8 cellular contexts compared by ENCODE assay signal in the genomic region with DNA sequence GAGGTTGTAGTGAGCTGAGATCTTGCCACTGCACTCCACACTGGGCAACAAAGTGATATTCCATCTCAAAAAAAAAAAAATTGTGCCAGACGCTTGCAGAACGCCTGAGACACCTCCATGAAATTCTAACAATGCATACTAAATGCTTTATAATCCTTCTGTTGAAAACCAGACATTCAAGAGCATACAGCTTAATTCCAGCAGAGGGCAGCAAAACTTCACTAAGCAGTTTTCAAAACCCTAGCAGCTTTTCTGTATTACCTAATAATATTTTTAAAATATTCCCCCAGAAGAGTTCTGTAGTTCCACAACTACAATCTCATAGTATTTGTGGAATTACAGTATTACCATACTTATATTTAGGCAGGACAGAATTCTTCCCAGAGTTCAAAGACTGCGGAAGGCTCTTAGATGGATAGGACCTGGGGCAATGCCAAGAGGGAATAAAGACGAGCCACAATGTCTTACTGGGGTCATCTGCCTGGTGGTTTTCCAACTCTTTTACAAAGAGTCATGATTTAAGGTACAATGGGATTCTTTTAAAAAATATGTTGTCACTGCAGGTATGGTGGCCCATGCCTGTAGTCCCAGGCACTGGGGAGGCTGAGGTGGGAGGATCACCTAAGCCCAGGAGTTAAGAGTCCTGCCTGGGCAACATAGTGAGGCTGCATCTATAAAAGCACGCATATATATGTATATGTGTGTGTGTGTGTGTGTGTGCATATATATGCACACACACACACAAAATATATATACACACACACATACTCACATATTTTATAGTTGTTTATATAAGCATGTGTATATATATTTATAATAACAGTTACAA. TPM values are rescaled to one million over a fixed set of nuclear protein-coding genes. Genes with fewer than 3 reads are reported as not detected.
DNase-seq lines count a peak whose midpoint lies in the region; ATAC-seq and TF ChIP-seq lines count a peak whose summit lies in the region.

No MANE protein-coding gene starts in this region.

- no peak overlapping the region for H3K27ac ChIP-seq in SK-N-SH (ENCODE audit: low read depth in 2 of 2, low read length in 1 of 2)

- H3K9ac ChIP-seq in SK-N-SH: no peak overlapping the region

- no peak for TF ChIP-seq EP300 in SK-N-SH (IDR thresholded peaks at IDR 0.05; ENCODE audit: borderline replicate concordance in 1 of 2, low read depth in 1 of 2, low read length in 1 of 2)

- DNase-seq in activated T-cell treated with anti-CD3 and anti-CD28 coated beads for 24 hours (ENCODE audit: low read depth) (peak; percentile 27), MV-4-11 (lab: John Stamatoyannopoulos, UW) (peak; percentile 64), SK-N-SH (peak; percentile 57), kidney tubule cell (ENCODE audit: low spot score) (peak; percentile 74), cortex of kidney (lab: John Stamatoyannopoulos, UW) (no peak)
- DNase-seq in activated T-cell treated with anti-CD3 and anti-CD28 coated beads, Interleukin-2, amount 50 U/mL, for 48 hours: no peak
- DNase-seq in central memory CD8-positive, alpha-beta T cell (ENCODE audit: low spot score in 2 of 2): peak in 1 of 2 donors; percentile 57
- peak; percentile 24 for DNase-seq in stimulated activated naive B cell treated with anti-CD40 and anti-IgM and Interleukin-4, amounts not matched to agents 10 μg/mL and 1 μg/mL and 100 μg/mL, for 72 hours

- no peaks in the 10 kb centered on the region for H3K9me2 ChIP-seq in SK-N-SH

- no peak overlapping the region for H3K4me3 Mint-ChIP-seq in central memory CD8-positive, alpha-beta T cell
- no peak overlapping the region for H3K4me3 Mint-ChIP-seq in stimulated activated naive B cell treated with anti-CD40 and anti-IgM and Interleukin-4, amounts not matched to agents 10 μg/mL and 1 μg/mL and 100 μg/mL, for 72 hours

- ATAC-seq in central memory CD8-positive, alpha-beta T cell (replicated peaks; ENCODE audit: extremely low read depth, poor library complexity, severe bottlenecking): peak; percentile 52
- ATAC-seq in stimulated activated naive B cell treated with anti-CD40 and anti-IgM and Interleukin-4, amounts not matched to agents 10 μg/mL and 1 μg/mL and 100 μg/mL, for 72 hours (replicated peaks): peak; percentile 60 to 64

- peaks cover 2% of the 10 kb centered on the region for H3K36me3 Mint-ChIP-seq in central memory CD8-positive, alpha-beta T cell (ENCODE audit: insufficient read depth)
- no peaks in the 10 kb centered on the region for H3K36me3 Mint-ChIP-seq in stimulated activated naive B cell treated with anti-CD40 and anti-IgM and Interleukin-4, amounts not matched to agents 10 μg/mL and 1 μg/mL and 100 μg/mL, for 72 hours

- no peaks in the 10 kb centered on the region for H3K27me3 Mint-ChIP-seq in central memory CD8-positive, alpha-beta T cell
- H3K27me3 Mint-ChIP-seq in stimulated activated naive B cell treated with anti-CD40 and anti-IgM and Interleukin-4, amounts not matched to agents 10 μg/mL and 1 μg/mL and 100 μg/mL, for 72 hours: no peaks in the 10 kb centered on the region

- no peaks in the 10 kb centered on the region for H3K36me3 ChIP-seq in SK-N-SH (replicated peaks in 1 of 2; ENCODE audit: control insufficient read depth in 1 of 2, insufficient read depth in 2 of 2, low read length in 1 of 2)

- H3F3A ChIP-seq in SK-N-SH (replicated peaks; ENCODE audit: insufficient read depth): no peaks in the 10 kb centered on the region

- peak; percentile 96 for TF ChIP-seq RAD21 in SK-N-SH (IDR thresholded peaks at IDR 0.05; ENCODE audit: low read length)

- H3K4me1 ChIP-seq in SK-N-SH (ENCODE audit: control insufficient read depth in 1 of 2, insufficient read depth in 2 of 2, low read depth in 1 of 2, low read length in 1 of 2): no peaks in the 10 kb centered on the region

- no peak overlapping the region for H3K27ac Mint-ChIP-seq in central memory CD8-positive, alpha-beta T cell (ENCODE audit: low read depth)
- no peak overlapping the region for H3K27ac Mint-ChIP-seq in stimulated activated naive B cell treated with anti-CD40 and anti-IgM and Interleukin-4, amounts not matched to agents 10 μg/mL and 1 μg/mL and 100 μg/mL, for 72 hours

- peaks cover 21% of the 10 kb centered on the region for H3K4me1 Mint-ChIP-seq in central memory CD8-positive, alpha-beta T cell
- peaks cover 3 to 13% of the 10 kb centered on the region in 2 donors for H3K4me1 Mint-ChIP-seq in stimulated activated naive B cell treated with anti-CD40 and anti-IgM and Interleukin-4, amounts not matched to agents 10 μg/mL and 1 μg/mL and 100 μg/mL, for 72 hours

- no peaks in the 10 kb centered on the region for H4K20me1 ChIP-seq in SK-N-SH (ENCODE audit: insufficient read depth)

- no peak overlapping the region for H3K4me2 ChIP-seq in SK-N-SH

- CTCF ChIA-PET in SK-N-SH (lab: Yijun Ruan, JAX): interaction anchor here (0.6 to 7.3 kb wide), 42 partner anchors 8 to 368 kb away, joined by 3 to 199 read pairs (median 4); partner anchors contain the start of gene ARHGEF3

- WGBS in SK-N-SH (ENCODE audit: low lambda C conversion rate): 33% methylated on average over 5 of the region's 5 CpGs

- peak overlapping the region in 1 of 2 experiments; percentile 21; a peak in 1 of 4 replicates for H3K4me3 ChIP-seq in SK-N-SH (ENCODE audit: low read depth in 2 of 2, low read length in 1 of 2)

- H3K79me2 ChIP-seq in SK-N-SH (ENCODE audit: insufficient read depth): no peaks in the 10 kb centered on the region

- no peaks in the 10 kb centered on the region for H3K9me3 ChIP-seq in SK-N-SH

- POLR2A ChIA-PET in SK-N-SH (lab: Yijun Ruan, JAX): interaction anchor here (1.0 kb wide), 1 partner anchor 285 kb away, joined by 4 read pairs; no protein-coding TSS in a partner anchor

- peak; percentile 95 for TF ChIP-seq CTCF in SK-N-SH (IDR thresholded peaks at IDR 0.05)

- no peaks in the 10 kb centered on the region for H3K27me3 ChIP-seq in SK-N-SH (ENCODE audit: insufficient read depth)

- no peaks in the 10 kb centered on the region for H3K9me3 Mint-ChIP-seq in central memory CD8-positive, alpha-beta T cell
- H3K9me3 Mint-ChIP-seq in stimulated activated naive B cell treated with anti-CD40 and anti-IgM and Interleukin-4, amounts not matched to agents 10 μg/mL and 1 μg/mL and 100 μg/mL, for 72 hours: no peaks in the 10 kb centered on the region

- H2AFZ ChIP-seq in SK-N-SH (ENCODE audit: low read depth): no peak overlapping the region

TF ChIP-seq in SK-N-SH, 30 proteins besides CTCF, POLR2A, EP300 and RAD21:
- no peak for TF ChIP-seq CHD2 (IDR thresholded peaks at IDR 0.05; ENCODE audit: low read length, partially characterized antibody)
- peak; percentile 95 for TF ChIP-seq SMC3 (IDR thresholded peaks at IDR 0.05; ENCODE audit: low read depth, low read length)
- peak; percentile 11; the same call in 1 of the 2 replicates for TF ChIP-seq NFIC (IDR thresholded peaks at IDR 0.05; ENCODE audit: borderline replicate concordance)
- TF ChIP-seq, protein P1, sequence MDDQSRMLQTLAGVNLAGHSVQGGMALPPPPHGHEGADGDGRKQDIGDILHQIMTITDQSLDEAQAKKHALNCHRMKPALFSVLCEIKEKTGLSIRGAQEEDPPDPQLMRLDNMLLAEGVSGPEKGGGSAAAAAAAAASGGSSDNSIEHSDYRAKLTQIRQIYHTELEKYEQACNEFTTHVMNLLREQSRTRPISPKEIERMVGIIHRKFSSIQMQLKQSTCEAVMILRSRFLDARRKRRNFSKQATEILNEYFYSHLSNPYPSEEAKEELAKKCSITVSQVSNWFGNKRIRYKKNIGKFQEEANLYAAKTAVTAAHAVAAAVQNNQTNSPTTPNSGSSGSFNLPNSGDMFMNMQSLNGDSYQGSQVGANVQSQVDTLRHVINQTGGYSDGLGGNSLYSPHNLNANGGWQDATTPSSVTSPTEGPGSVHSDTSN (IDR thresholded peaks at IDR 0.05): no peak
- peak; percentile 43; the same call in 1 of the 2 replicates for TF ChIP-seq RFX5 (IDR thresholded peaks at IDR 0.05; ENCODE audit: low read length)

RNA-seq across cellular contexts. Expression of gene TASOR, which starts 19.6 kb away (rescaled TPM):
- 15.3 and 20.3 TPM in 2 replicates for polyA plus RNA-seq in SK-N-SH (2012; rRNA removed)
- polyA plus RNA-seq in SK-N-SH (2012; cell fraction: cytosol; rRNA removed): 20.9 and 24.6 TPM in 2 replicates
- polyA plus RNA-seq in SK-N-SH (2012; cell fraction: nucleus; rRNA removed): 14.9 and 33.7 TPM in 2 replicates

Comparison
In these comparisons a context has a peak if more than half of its experiments do, and no peak if none do; other contexts are left out.
1. DNase-seq: peak in activated T-cell treated with anti-CD3 and anti-CD28 coated beads for 24 hours (single experiment), MV-4-11 (single experiment), SK-N-SH (single experiment), kidney tubule cell (single experiment) and stimulated activated naive B cell treated with anti-CD40 and anti-IgM and Interleukin-4, amounts not matched to agents 10 μg/mL and 1 μg/mL and 100 μg/mL, for 72 hours (single experiment); none in activated T-cell treated with anti-CD3 and anti-CD28 coated beads, Interleukin-2, amount 50 U/mL, for 48 hours (0 of 2) and cortex of kidney (single experiment).